Comparison of ENCODE assay signal across 9 cellular contexts in the genomic region with DNA sequence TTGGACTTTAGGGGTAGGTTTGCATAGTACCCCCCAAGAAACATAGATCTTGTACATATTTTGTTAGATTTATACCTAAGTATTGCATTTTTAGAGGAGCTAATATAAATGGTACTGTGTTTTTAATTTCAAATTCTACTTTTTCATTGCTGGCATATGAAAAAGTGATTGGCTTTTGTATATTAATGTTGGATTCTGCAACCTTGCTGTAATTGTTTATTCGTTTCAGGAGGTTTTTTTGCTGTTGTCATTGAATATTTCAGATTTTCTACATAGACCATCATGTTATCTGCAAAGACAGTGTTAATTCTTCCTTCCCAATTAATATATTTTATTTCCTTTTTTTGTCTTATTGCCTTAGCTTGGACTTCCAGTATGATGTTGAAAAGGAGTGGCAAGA. TPM values are rescaled to one million over a fixed set of nuclear protein-coding genes. Genes with fewer than 3 reads are reported as not detected.
"Had no signal": no experiment of that assay in that cellular context is flagged by ENCODE, and none has a peak within 500 bp of the region (broad histone marks: within the 10 kb centered on the region; RNA-seq: fewer than 3 reads in every experiment).

No MANE protein-coding gene starts in this region.

- DNase-seq: GM23248, GOT3, H9, HCEC 1CT, IMR-90, KBM-7 had no signal

- H3K9me3 Mint-ChIP-seq: H9 had no signal

- FAIRE-seq: H54, HTR-8/SVneo had no signal

- H3K4me3 ChIP-seq: GM23248 had no signal

- H3K9ac ChIP-seq: GM23248 had no signal

- H3K27ac Mint-ChIP-seq: H9 had no signal

- H3K27ac ChIP-seq: GM23248 had no signal

- H3K4me3 Mint-ChIP-seq: H9 had no signal

- H2AFZ ChIP-seq: GM23248 had no signal

RNA-seq across cellular contexts. Expression of a gene that starts 23.0 kb away (rescaled TPM):
- total RNA-seq: HT-29, IMR-90 had no signal
- polyA plus RNA-seq: IMR-90 had no signal
